In genomic region chr17:82332669-82333278, GRCh38 we compare ENCODE assay signal across 8 cellular contexts. TPM values are rescaled to one million over a fixed set of nuclear protein-coding genes. Genes with fewer than 3 reads are reported as not detected.
DNase-seq lines count a peak whose midpoint lies in the region; ATAC-seq, FAIRE-seq and TF ChIP-seq lines count a peak whose summit lies in the region.

No MANE protein-coding gene starts in this region.

- FAIRE-seq in small intestine (lab: Jason Lieb, UNC): no peak

- WGBS in small intestine, 3 donors: 2 to 14% (median 7%) methylated on average over 28 to 32 of the region's 32 CpGs

- H3K9me3 ChIP-seq in iPS-18c (ENCODE audit: control insufficient read depth, insufficient read depth, low read length): no peaks in the 10 kb centered on the region
- H3K9me3 ChIP-seq in small intestine (ENCODE audit: control insufficient read depth, low read depth): no peaks in the 10 kb centered on the region

- H3K27ac ChIP-seq in small intestine (ENCODE audit: low read depth in 1 of 2, low read length in 1 of 2): peak overlapping the region; percentile 53 to 93

- H3K36me3 ChIP-seq in small intestine (ENCODE audit: control insufficient read depth in 2 of 2, insufficient read depth in 2 of 2, low read length in 2 of 2): no peaks in the 10 kb centered on the region

- ATAC-seq in GM19463 (IDR thresholded peaks at IDR 0.05; ENCODE audit: unreplicated experiment) (no peak), HG03196 (IDR thresholded peaks at IDR 0.05; ENCODE audit: unreplicated experiment) (no peak)

- TF ChIP-seq CTCF in astrocyte of the cerebellum (IDR thresholded peaks at IDR 0.05; ENCODE audit: low read depth, low read length, missing control alignments): no peak

- H3K27me3 ChIP-seq in small intestine (ENCODE audit: control insufficient read depth in 2 of 2, insufficient read depth in 2 of 2, low read length in 2 of 2): no peaks in the 10 kb centered on the region

- in situ Hi-C loops in astrocyte of the cerebellum (cut with HindIII; ENCODE audit: low sequenced_read_pairs): no loop called here

- H3K4me3 ChIP-seq in astrocyte of the cerebellum (ENCODE audit: low read depth, low read length) (peak overlapping the region; percentile 44), iPS-18c (ENCODE audit: insufficient read depth, low read depth, low read length) (peak overlapping the region; percentile 40), small intestine (ENCODE audit: low read depth in 1 of 2, low read length in 2 of 2) (peak overlapping the region; percentile 38 to 62)

- H3K4me1 ChIP-seq in small intestine (ENCODE audit: control insufficient read depth in 2 of 2, insufficient read depth in 1 of 2, low read depth in 1 of 2, low read length in 1 of 2): peaks cover 4 to 12% of the 10 kb centered on the region in 2 donors

- DNase-seq in DMS53 (lab: John Stamatoyannopoulos, UW) (peak; percentile 89), NCI-H146 (lab: John Stamatoyannopoulos, UW) (peak; percentile 72), astrocyte of the cerebellum (ENCODE audit: low read depth) (peak; percentile 45), small intestine (peak; percentile 69), amniotic stem cell (lab: John Stamatoyannopoulos, UW) (no peak)

RNA-seq across cellular contexts. Expression of gene SECTM1, which starts 0.8 kb away (rescaled TPM):
- polyA plus RNA-seq in small intestine: 10 to 100 TPM; 14.0 to 81.9 (median 38.2) TPM

RNA-seq across cellular contexts. Expression of gene CD7, which starts 15.4 kb away (rescaled TPM):
- polyA plus RNA-seq in small intestine: 10 to 100 TPM in 1 of 3 donors, 1 to 10 TPM in 2; 3.4 to 10.8 (median 6.5) TPM

RNA-seq across cellular contexts. Expression of gene TEX19, which starts 26.3 kb away (rescaled TPM):
- polyA plus RNA-seq in small intestine: under 1 TPM in 1 of 3 donors, not detected in 2; 0.07 TPM

RNA-seq across cellular contexts. Expression of gene UTS2R, which starts 38.8 kb away (rescaled TPM):
- not detected for polyA plus RNA-seq in small intestine

RNA-seq across cellular contexts. Expression of gene CSNK1D, which starts 59.3 kb away (rescaled TPM):
- polyA plus RNA-seq in small intestine: 100 to 1,000 TPM; 111 to 148 (median 146) TPM
